ENCODE assay signal across 1 cellular context in genomic region chr19:32421589-32422361, GRCh38.
TF ChIP-seq lines count a peak whose summit lies in the region.

No MANE protein-coding gene starts in this region.

TF ChIP-seq in K562, 482 proteins besides CTCF, POLR2A, EP300 and RAD21 (continued from another document and continues in another):
- TF ChIP-seq, protein P1, sequence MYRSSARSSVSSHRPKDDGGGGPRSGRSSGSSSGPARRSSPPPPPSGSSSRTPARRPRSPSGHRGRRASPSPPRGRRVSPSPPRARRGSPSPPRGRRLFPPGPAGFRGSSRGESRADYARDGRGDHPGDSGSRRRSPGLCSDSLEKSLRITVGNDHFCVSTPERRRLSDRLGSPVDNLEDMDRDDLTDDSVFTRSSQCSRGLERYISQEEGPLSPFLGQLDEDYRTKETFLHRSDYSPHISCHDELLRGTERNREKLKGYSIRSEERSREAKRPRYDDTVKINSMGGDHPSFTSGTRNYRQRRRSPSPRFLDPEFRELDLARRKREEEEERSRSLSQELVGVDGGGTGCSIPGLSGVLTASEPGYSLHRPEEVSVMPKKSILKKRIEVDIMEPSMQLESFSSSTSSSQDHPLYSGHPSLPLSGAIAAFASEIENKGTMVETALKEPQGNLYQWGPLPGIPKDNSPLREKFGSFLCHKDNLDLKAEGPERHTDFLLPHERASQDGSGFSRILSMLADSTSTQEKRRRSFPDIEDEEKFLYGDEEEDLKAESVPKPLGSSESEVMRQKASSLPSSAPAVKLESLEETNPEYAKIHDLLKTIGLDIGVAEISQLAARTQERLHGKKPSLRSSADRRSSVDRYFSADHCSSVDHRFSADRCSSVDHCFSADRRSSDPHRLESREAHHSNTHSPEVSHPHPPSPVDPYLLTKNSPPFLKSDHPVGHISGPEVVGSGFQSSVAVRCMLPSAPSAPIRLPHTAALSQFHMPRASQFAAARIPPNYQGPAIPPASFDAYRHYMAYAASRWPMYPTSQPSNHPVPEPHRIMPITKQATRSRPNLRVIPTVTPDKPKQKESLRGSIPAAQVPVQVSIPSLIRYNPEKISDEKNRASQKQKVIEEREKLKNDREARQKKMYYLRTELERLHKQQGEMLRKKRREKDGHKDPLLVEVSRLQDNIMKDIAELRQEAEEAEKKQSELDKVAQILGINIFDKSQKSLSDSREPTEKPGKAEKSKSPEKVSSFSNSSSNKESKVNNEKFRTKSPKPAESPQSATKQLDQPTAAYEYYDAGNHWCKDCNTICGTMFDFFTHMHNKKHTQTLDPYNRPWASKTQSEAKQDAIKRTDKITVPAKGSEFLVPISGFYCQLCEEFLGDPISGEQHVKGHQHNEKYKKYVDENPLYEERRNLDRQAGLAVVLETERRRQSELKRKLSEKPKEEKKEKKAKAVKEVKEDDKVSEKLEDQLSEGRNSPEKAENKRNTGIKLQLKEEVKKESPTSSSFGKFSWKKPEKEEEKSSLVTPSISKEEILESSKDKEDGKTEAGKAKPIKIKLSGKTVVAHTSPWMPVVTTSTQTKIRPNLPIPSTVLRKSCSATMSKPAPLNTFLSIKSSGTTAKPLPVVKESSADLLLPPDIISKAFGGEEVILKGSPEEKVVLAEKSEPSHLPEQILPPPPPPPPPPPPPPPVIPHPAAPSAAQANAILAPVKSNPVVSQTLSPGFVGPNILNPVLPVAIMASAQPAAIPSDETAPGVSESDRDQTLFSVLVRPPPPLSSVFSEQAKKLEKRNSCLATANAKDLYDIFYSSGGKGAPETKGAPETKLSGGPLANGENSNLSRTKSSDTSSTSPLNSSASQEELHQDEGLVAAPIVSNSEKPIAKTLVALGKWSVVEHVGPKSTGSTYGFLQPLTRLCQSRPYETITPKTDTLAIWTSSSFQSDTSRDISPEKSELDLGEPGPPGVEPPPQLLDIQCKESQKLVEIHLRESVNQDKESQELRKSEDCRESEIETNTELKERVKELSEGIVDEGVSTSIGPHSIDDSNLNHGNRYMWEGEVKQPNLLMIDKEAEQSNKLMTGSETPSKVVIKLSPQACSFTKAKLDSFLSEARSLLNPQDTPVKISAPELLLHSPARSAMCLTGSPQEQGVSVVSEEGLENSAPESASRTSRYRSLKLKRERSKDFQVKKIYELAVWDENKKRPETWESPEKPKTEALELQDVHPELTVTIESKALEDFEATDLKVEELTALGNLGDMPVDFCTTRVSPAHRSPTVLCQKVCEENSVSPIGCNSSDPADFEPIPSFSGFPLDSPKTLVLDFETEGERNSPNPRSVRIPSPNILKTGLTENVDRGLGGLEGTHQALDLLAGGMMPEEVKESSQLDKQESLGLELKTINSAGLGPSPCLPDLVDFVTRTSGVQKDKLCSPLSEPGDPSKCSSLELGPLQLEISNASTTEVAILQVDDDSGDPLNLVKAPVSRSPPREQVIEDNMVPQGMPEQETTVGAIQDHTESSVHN (IDR thresholded peaks at IDR 0.05; ENCODE audit: borderline replicate concordance in 1 of 2, low read depth in 1 of 2), result 0 out of 4 replicates have a peak, but pooled peaks of 1 of the 2 experiments have one; percentile 42
- TF ChIP-seq ZNF431 (CRISPR knock-in tag; IDR thresholded peaks at IDR 0.05) (no peak), ZNF274 (IDR thresholded peaks at IDR 0.05; ENCODE audit: borderline replicate concordance, low read depth, low read length) (no peak), HDGF (IDR thresholded peaks at IDR 0.05) (no peak), HMG20B (CRISPR knock-in tag; IDR thresholded peaks at IDR 0.05) (no peak), HMBOX1 (IDR thresholded peaks at IDR 0.05) (peak; percentile 86), ZNF133 (CRISPR knock-in tag; IDR thresholded peaks at IDR 0.05) (no peak), MITF (IDR thresholded peaks at IDR 0.05) (no peak), ZBTB1 (CRISPR knock-in tag; IDR thresholded peaks at IDR 0.05; ENCODE audit: borderline replicate concordance, low read depth) (no peak), NUFIP1 (IDR thresholded peaks at IDR 0.05; ENCODE audit: partially characterized antibody) (no peak), ZFP30 (CRISPR knock-in tag; IDR thresholded peaks at IDR 0.05; ENCODE audit: borderline replicate concordance) (no peak), ZBTB2 (IDR thresholded peaks at IDR 0.05) (peak; percentile 44; the same call in 1 of the 2 replicates), SAP30 (IDR thresholded peaks at IDR 0.05; ENCODE audit: borderline replicate concordance, insufficient read depth, low read depth, low read length, poor library complexity, severe bottlenecking) (no peak), NCOA2 (IDR thresholded peaks at IDR 0.05; ENCODE audit: partially characterized antibody in 2 of 2) (no peak), ZNF354B (CRISPR knock-in tag; IDR thresholded peaks at IDR 0.05) (no peak), ZBED1 (IDR thresholded peaks at IDR 0.05) (no peak), HINFP (tag; conservative IDR thresholded peaks at IDR 0.05; ENCODE audit: low read depth) (no peak), RFX5 (IDR thresholded peaks at IDR 0.05; ENCODE audit: low read depth, low read length) (no peak), RUNX1 (IDR thresholded peaks at IDR 0.05; ENCODE audit: low read depth) (no peak), SMARCA5 (IDR thresholded peaks at IDR 0.05) (0 out of 2 replicates have a peak, but pooled peaks have one; percentile 10), ZNF764 (CRISPR knock-in tag; IDR thresholded peaks at IDR 0.05; ENCODE audit: low read depth) (no peak), C11orf30 (IDR thresholded peaks at IDR 0.05; ENCODE audit: low read depth) (0 out of 2 replicates have a peak, but pooled peaks have one; percentile 14), OTX1 (CRISPR knock-in tag; IDR thresholded peaks at IDR 0.05) (no peak), MEF2D (tag; conservative IDR thresholded peaks at IDR 0.05; ENCODE audit: low read depth) (0 out of 2 replicates have a peak, but pooled peaks have one; percentile 41), GTF2E2 (tag; IDR thresholded peaks at IDR 0.05) (no peak), SREBF2 (CRISPR knock-in tag; IDR thresholded peaks at IDR 0.05) (no peak), ARID1B (IDR thresholded peaks at IDR 0.05) (peak; percentile 88)
- TF ChIP-seq, protein P2, sequence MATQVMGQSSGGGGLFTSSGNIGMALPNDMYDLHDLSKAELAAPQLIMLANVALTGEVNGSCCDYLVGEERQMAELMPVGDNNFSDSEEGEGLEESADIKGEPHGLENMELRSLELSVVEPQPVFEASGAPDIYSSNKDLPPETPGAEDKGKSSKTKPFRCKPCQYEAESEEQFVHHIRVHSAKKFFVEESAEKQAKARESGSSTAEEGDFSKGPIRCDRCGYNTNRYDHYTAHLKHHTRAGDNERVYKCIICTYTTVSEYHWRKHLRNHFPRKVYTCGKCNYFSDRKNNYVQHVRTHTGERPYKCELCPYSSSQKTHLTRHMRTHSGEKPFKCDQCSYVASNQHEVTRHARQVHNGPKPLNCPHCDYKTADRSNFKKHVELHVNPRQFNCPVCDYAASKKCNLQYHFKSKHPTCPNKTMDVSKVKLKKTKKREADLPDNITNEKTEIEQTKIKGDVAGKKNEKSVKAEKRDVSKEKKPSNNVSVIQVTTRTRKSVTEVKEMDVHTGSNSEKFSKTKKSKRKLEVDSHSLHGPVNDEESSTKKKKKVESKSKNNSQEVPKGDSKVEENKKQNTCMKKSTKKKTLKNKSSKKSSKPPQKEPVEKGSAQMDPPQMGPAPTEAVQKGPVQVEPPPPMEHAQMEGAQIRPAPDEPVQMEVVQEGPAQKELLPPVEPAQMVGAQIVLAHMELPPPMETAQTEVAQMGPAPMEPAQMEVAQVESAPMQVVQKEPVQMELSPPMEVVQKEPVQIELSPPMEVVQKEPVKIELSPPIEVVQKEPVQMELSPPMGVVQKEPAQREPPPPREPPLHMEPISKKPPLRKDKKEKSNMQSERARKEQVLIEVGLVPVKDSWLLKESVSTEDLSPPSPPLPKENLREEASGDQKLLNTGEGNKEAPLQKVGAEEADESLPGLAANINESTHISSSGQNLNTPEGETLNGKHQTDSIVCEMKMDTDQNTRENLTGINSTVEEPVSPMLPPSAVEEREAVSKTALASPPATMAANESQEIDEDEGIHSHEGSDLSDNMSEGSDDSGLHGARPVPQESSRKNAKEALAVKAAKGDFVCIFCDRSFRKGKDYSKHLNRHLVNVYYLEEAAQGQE (CRISPR knock-in tag; IDR thresholded peaks at IDR 0.05; ENCODE audit: low read depth), result no peak
- TF ChIP-seq, protein P3, sequence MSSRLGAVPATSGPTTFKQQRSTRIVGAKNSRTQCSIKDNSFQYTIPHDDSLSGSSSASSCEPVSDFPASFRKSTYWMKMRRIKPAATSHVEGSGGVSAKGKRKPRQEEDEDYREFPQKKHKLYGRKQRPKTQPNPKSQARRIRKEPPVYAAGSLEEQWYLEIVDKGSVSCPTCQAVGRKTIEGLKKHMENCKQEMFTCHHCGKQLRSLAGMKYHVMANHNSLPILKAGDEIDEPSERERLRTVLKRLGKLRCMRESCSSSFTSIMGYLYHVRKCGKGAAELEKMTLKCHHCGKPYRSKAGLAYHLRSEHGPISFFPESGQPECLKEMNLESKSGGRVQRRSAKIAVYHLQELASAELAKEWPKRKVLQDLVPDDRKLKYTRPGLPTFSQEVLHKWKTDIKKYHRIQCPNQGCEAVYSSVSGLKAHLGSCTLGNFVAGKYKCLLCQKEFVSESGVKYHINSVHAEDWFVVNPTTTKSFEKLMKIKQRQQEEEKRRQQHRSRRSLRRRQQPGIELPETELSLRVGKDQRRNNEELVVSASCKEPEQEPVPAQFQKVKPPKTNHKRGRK (tag; IDR thresholded peaks at IDR 0.05), result no peak
- TF ChIP-seq, protein P4, sequence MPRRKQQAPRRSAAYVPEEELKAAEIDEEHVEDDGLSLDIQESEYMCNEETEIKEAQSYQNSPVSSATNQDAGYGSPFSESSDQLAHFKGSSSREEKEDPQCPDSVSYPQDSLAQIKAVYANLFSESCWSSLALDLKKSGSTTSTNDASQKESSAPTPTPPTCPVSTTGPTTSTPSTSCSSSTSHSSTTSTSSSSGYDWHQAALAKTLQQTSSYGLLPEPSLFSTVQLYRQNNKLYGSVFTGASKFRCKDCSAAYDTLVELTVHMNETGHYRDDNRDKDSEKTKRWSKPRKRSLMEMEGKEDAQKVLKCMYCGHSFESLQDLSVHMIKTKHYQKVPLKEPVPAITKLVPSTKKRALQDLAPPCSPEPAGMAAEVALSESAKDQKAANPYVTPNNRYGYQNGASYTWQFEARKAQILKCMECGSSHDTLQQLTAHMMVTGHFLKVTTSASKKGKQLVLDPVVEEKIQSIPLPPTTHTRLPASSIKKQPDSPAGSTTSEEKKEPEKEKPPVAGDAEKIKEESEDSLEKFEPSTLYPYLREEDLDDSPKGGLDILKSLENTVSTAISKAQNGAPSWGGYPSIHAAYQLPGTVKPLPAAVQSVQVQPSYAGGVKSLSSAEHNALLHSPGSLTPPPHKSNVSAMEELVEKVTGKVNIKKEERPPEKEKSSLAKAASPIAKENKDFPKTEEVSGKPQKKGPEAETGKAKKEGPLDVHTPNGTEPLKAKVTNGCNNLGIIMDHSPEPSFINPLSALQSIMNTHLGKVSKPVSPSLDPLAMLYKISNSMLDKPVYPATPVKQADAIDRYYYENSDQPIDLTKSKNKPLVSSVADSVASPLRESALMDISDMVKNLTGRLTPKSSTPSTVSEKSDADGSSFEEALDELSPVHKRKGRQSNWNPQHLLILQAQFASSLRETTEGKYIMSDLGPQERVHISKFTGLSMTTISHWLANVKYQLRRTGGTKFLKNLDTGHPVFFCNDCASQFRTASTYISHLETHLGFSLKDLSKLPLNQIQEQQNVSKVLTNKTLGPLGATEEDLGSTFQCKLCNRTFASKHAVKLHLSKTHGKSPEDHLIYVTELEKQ (CRISPR knock-in tag; IDR thresholded peaks at IDR 0.05), result no peak
- TF ChIP-seq, protein P5, sequence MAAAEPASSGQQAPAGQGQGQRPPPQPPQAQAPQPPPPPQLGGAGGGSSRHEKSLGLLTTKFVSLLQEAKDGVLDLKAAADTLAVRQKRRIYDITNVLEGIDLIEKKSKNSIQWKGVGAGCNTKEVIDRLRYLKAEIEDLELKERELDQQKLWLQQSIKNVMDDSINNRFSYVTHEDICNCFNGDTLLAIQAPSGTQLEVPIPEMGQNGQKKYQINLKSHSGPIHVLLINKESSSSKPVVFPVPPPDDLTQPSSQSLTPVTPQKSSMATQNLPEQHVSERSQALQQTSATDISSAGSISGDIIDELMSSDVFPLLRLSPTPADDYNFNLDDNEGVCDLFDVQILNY (CRISPR knock-in tag; IDR thresholded peaks at IDR 0.05), result no peak
